ENCODE assay signal across 8 cellular contexts in genomic region chr11:64246874-64247728, GRCh38. TPM values are rescaled to one million over a fixed set of nuclear protein-coding genes. Genes with fewer than 3 reads are reported as not detected.
A peak's percentile ranks its signal among the peaks of the same experiment; 100 is the strongest.
DNase-seq lines count a peak whose midpoint lies in the region; ATAC-seq, FAIRE-seq and TF ChIP-seq lines count a peak whose summit lies in the region.

A gene with protein sequence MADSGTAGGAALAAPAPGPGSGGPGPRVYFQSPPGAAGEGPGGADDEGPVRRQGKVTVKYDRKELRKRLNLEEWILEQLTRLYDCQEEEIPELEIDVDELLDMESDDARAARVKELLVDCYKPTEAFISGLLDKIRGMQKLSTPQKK (minus strand): TSS chr11:64246943. CDS start chr11:64246673, 270 bp downstream.

- POLR2A ChIA-PET in HepG2 (lab: Yijun Ruan, JAX): interaction anchor here (1.2 to 8.3 kb wide), 6 partner anchors 10 to 70 kb away, joined by 5 to 113 read pairs (median 12); partner anchors contain the start of genes NUDT22, PRDX5, STIP1 and TRMT112

- peak within 1 kb of the TSS; percentile 81 for H3K9ac ChIP-seq in HepG2 (ENCODE audit: insufficient read depth, low read depth, low read length)

- peak within 1 kb of the TSS; percentile 14 to 96 (median 90) for H3K27ac ChIP-seq in dorsolateral prefrontal cortex
- peak within 1 kb of the TSS; percentile 83 for H3K27ac ChIP-seq in HepG2 (ENCODE audit: extremely low read length, insufficient read depth, low read length)

- in situ Hi-C loops in HepG2 (cut with HindIII; ENCODE audit: extremely low pct_ligation_motif_present, low pct_unique_long_range_greater_than_20kb): no loop called here

- no peaks in the 10 kb centered on the region for H3K9me3 ChIP-seq in HepG2 (ENCODE audit: low read length)

- H3K27me3 ChIP-seq in dorsolateral prefrontal cortex (no peaks in the 10 kb centered on the region), HepG2 (ENCODE audit: control insufficient read depth in 1 of 2, insufficient read depth in 2 of 2, low read length in 2 of 2) (no peaks in the 10 kb centered on the region; a peak in 1 of 5 replicates)

- no peaks in the 10 kb centered on the region for H4K20me1 ChIP-seq in HepG2 (ENCODE audit: insufficient read depth, low read length)

- no peak for TF ChIP-seq EP300 in HepG2 (IDR thresholded peaks at IDR 0.05; ENCODE audit: low read depth in 2 of 2, low read length in 2 of 2)
- 0 out of 2 replicates have a peak, but pooled peaks have one; percentile 40 for TF ChIP-seq EP300 in HepG2 (CRISPR knock-in tag; IDR thresholded peaks at IDR 0.05; ENCODE audit: borderline replicate concordance)

- no peak within 1 kb of the TSS for H2AFZ ChIP-seq in HepG2 (ENCODE audit: low read length)

- intact Hi-C loops in dorsolateral prefrontal cortex (cut with DNase I) (no loop called here), HepG2 (cut with micrococcal nuclease; ENCODE audit: unreplicated experiment) (loop anchor here (5.0 kb wide), 1 partner anchor 55 kb away; the partner anchor contains the start of gene CATSPERZ)

- 0% methylated on average over 21 of the region's 73 CpGs for WGBS in HepG2 (ENCODE audit: low lambda C conversion rate)

- peaks cover 0 to 11% of the 10 kb centered on the region in 2 experiments; a peak in 2 of 5 replicates for H3K36me3 ChIP-seq in HepG2 (replicated peaks in 1 of 2; ENCODE audit: control insufficient read depth in 1 of 2, insufficient read depth in 2 of 2, low read length in 2 of 2)

- H3K4me2 ChIP-seq in HepG2 (ENCODE audit: low read depth, low read length): peak within 1 kb of the TSS; percentile 100

- TF ChIP-seq CTCF in GM10266 (IDR thresholded peaks at IDR 0.05; ENCODE audit: control insufficient read depth, insufficient read depth, low read depth, missing control alignments) (no peak), dorsolateral prefrontal cortex (IDR thresholded peaks at IDR 0.05 in 54 of 56, conservative IDR thresholded peaks at IDR 0.05 in 2 of 56; ENCODE audit: low read depth in 1 of 56, partially characterized antibody in 56 of 56) (peak in 50 of 56 donors; percentile 11 to 59 (median 40)), HepG2 (CRISPR knock-in tag; IDR thresholded peaks at IDR 0.05) (no peak; the same call in none of the 2 replicates)

- H3K4me3 ChIP-seq in dorsolateral prefrontal cortex (peak within 1 kb of the TSS; percentile 56 to 99 (median 77)), HepG2 (replicated peaks in 1 of 3; ENCODE audit: insufficient read depth in 1 of 3, low read depth in 2 of 3, low read length in 3 of 3) (peak within 1 kb of the TSS; percentile 79 to 95 (median 84))

- TF ChIP-seq RAD21 in HepG2 (CRISPR knock-in tag; IDR thresholded peaks at IDR 0.05): no peak

- BruUV-seq in HepG2 (replicated peaks; lab: Mats Ljungman, UMichigan): no TSS peak

- peak; percentile 92 for DNase-seq in GM10266 (ENCODE audit: extremely low spot score)
- peak; percentile 91 for DNase-seq in NCI-H82 (lab: John Stamatoyannopoulos, UW)
- peak; percentile 76 to 80 for DNase-seq in activated CD4-positive, alpha-beta T cell treated with anti-CD3 and anti-CD28 coated beads, Interleukin-2, amount 50 U/mL, for 4 hours
- peak; percentile 72 to 91 (median 87) for DNase-seq in dorsolateral prefrontal cortex
- DNase-seq in HepG2 (ENCODE audit: low spot score): peak; percentile 80
- DNase-seq in stimulated activated CD4-positive, alpha-beta T cell treated with anti-CD3 and anti-CD28 coated beads, Interleukin-2, amount 100 ng/mL, for 4 hours (ENCODE audit: low read depth): peak; percentile 77

- FAIRE-seq in HepG2 (lab: Jason Lieb, UNC): no peak

- peaks cover 69% of the 10 kb centered on the region for H3K4me1 ChIP-seq in HepG2 (ENCODE audit: insufficient read depth, low read length)

- ATAC-seq in HG03432 (IDR thresholded peaks at IDR 0.05; ENCODE audit: unreplicated experiment): peak; percentile 43
- ATAC-seq in HepG2: peak; percentile 71
- ATAC-seq in HG03457 (IDR thresholded peaks at IDR 0.05; ENCODE audit: unreplicated experiment): no peak

- CTCF ChIA-PET in HepG2 (lab: Yijun Ruan, JAX; ENCODE audit: low intra/inter-chr PET ratio, low total read pairs): no interaction called here

- peak in 1 of 2 experiments; percentile 44; a peak in 1 of 4 replicates for TF ChIP-seq POLR2A in HepG2 (IDR thresholded peaks at IDR 0.05; ENCODE audit: insufficient read depth in 1 of 2, low read depth in 2 of 2, low read length in 2 of 2)

- H3K79me2 ChIP-seq in HepG2 (ENCODE audit: insufficient read depth, low read length): peaks cover 31% of the 10 kb centered on the region

TF ChIP-seq in HepG2, 621 proteins besides CTCF, POLR2A, EP300 and RAD21 (continues in another document):
- no peak for TF ChIP-seq SKIL (CRISPR knock-in tag; IDR thresholded peaks at IDR 0.05; ENCODE audit: borderline replicate concordance)
- no peak for TF ChIP-seq KMT2B (CRISPR knock-in tag; IDR thresholded peaks at IDR 0.05)
- TF ChIP-seq KDM5A (IDR thresholded peaks at IDR 0.05; ENCODE audit: borderline replicate concordance, low read length): peak; percentile 41; the same call in 1 of the 2 replicates
- TF ChIP-seq ZNF556 (CRISPR knock-in tag; IDR thresholded peaks at IDR 0.05; ENCODE audit: borderline replicate concordance): no peak; the same call in 1 of the 2 replicates
- TF ChIP-seq, protein P1, sequence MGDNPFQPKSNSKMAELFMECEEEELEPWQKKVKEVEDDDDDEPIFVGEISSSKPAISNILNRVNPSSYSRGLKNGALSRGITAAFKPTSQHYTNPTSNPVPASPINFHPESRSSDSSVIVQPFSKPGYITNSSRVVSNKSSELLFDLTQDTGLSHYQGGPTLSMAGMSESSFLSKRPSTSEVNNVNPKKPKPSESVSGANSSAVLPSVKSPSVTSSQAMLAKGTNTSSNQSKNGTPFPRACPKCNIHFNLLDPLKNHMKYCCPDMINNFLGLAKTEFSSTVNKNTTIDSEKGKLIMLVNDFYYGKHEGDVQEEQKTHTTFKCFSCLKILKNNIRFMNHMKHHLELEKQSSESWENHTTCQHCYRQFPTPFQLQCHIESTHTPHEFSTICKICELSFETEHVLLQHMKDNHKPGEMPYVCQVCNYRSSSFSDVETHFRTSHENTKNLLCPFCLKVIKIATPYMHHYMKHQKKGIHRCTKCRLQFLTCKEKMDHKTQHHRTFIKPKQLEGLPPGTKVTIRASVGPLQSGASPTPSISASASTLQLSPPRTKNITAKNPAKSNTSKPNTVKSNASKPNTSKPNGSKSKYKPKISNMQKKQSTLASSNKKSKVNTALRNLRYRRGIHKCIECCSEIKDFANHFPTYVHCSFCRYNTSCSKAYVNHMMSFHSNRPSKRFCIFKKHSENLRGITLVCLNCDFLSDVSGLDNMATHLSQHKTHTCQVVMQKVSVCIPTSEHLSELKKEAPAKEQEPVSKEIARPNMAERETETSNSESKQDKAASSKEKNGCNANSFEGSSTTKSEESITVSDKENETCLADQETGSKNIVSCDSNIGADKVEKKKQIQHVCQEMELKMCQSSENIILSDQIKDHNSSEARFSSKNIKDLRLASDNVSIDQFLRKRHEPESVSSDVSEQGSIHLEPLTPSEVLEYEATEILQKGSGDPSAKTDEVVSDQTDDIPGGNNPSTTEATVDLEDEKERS (CRISPR knock-in tag; IDR thresholded peaks at IDR 0.05): peak; percentile 43
- no peak for TF ChIP-seq ZNF678 (CRISPR knock-in tag; IDR thresholded peaks at IDR 0.05)

RNA-seq across cellular contexts. Expression of the gene that starts here (rescaled TPM):
- total RNA-seq in dorsolateral prefrontal cortex (10 to 100 TPM; 14.3 to 71.9 (median 29.4) TPM), HepG2 (2016; rRNA removed; fragmentation: Illumina TruSeq; extraction: Trizol) (120 and 148 TPM in 2 replicates)
- total RNA-seq in HepG2 (2016; cell fraction: cytosol; rRNA removed; fragmentation: Illumina TruSeq; extraction: Trizol; ENCODE audit: low read depth): 601 and 608 TPM in 2 replicates
- 105 and 157 TPM in 2 replicates for total RNA-seq in HepG2 (2016; cell fraction: insoluble cytoplasmic fraction; rRNA removed; fragmentation: Illumina TruSeq; extraction: Trizol)
- total RNA-seq in HepG2 (2016; cell fraction: membrane; rRNA removed; fragmentation: Illumina TruSeq; extraction: Trizol): 455 and 460 TPM in 2 replicates
- total RNA-seq in HepG2 (2016; cell fraction: nucleus; rRNA removed; fragmentation: Illumina TruSeq; extraction: Trizol): 61.8 and 68.9 TPM in 2 replicates
- polyA plus RNA-seq in HepG2 (2011; rRNA removed): 110 and 111 TPM in 2 replicates
- polyA plus RNA-seq in HepG2 (2011; cell fraction: cytosol; rRNA removed): 95.7 and 131 TPM in 2 replicates
- polyA plus RNA-seq in HepG2 (2011; cell fraction: nucleus; rRNA removed): 65.2 and 70.2 TPM in 2 replicates
- polyA plus RNA-seq in HepG2 (2012): 85.4 and 91.2 TPM in 2 replicates
- 679 and 681 TPM in 2 replicates for polyA plus RNA-seq in HepG2 (2016; cell fraction: cytosol; fragmentation: Illumina TruSeq; extraction: Trizol; ENCODE audit: low read depth)
- 111 and 115 TPM in 2 replicates for polyA plus RNA-seq in HepG2 (2016; cell fraction: insoluble cytoplasmic fraction; fragmentation: Illumina TruSeq; extraction: Trizol; ENCODE audit: low read depth)
- 417 and 441 TPM in 2 replicates for polyA plus RNA-seq in HepG2 (2016; cell fraction: membrane; fragmentation: Illumina TruSeq; extraction: Trizol; ENCODE audit: low read depth)
- 105 and 136 TPM in 2 replicates for polyA plus RNA-seq in HepG2 (2016; cell fraction: nucleus; fragmentation: Illumina TruSeq; extraction: Trizol; ENCODE audit: insufficient read depth, low read depth)
- 28.2 and 115 TPM in 2 replicates for polyA minus RNA-seq in HepG2 (2011; rRNA and poly(A)+ RNA removed; ENCODE audit: low replicate concordance)
- 27.3 and 27.5 TPM in 2 replicates for polyA minus RNA-seq in HepG2 (2011; cell fraction: cytosol; rRNA and poly(A)+ RNA removed)
- polyA minus RNA-seq in HepG2 (2011; cell fraction: nucleus; rRNA and poly(A)+ RNA removed): 10.6 and 13.1 TPM in 2 replicates

Comparison
In these comparisons a context has a peak if more than half of its experiments do, and no peak if none do; other contexts are left out.
1. CTCF ChIP-seq: peak in dorsolateral prefrontal cortex (50 of 56); none in GM10266 (single experiment) and HepG2 (single experiment).
2. Peak in every context shown above with its lines, with median percentiles within 50 percentile points of each other: DNase-seq.